In the genomic region with DNA sequence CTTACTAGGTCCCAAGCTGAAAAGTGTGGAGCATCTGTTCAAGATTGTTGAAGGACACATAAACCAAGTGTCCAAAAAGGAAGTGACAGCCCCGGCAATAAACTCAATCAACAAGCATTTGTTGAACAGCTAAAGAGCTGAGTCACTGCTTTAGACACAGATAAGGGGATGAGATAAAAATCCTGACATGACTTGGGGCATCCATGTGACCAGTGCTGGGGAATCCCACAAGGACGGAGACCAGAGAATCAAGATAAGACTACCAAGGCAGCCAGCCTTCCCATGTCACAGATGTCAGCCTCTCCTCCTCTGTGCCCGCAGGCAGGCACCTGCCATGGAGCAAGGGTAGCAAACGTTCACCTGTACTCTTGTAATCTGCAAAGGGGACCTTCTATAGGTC, we compare ENCODE assay signal across 1 cellular context.
A peak's percentile ranks its signal among the peaks of the same experiment; 100 is the strongest.
TF ChIP-seq lines count a peak whose summit lies in the region.

No MANE protein-coding gene starts in this region.

TF ChIP-seq in K562, 482 proteins besides CTCF, POLR2A, EP300 and RAD21 (continued from another document and continues in another):
- TF ChIP-seq ZBTB5 (IDR thresholded peaks at IDR 0.05) = no peak
- TF ChIP-seq TRIM24 (IDR thresholded peaks at IDR 0.05) = no peak; a peak in 1 of 4 replicates
- no peak for TF ChIP-seq ZNF57 (CRISPR knock-in tag; IDR thresholded peaks at IDR 0.05)
- TF ChIP-seq MAFF (IDR thresholded peaks at IDR 0.05; ENCODE audit: low read length) = peak; percentile 90; the same call in 1 of the 2 replicates
- no peak for TF ChIP-seq SRF (CRISPR knock-in tag; IDR thresholded peaks at IDR 0.05)
- TF ChIP-seq TEAD4 (IDR thresholded peaks at IDR 0.05; ENCODE audit: low read length) = no peak; the same call in 1 of the 2 replicates
- no peak for TF ChIP-seq TEAD4 (CRISPR knock-in tag; IDR thresholded peaks at IDR 0.05; ENCODE audit: borderline replicate concordance)
- TF ChIP-seq RBM15 (IDR thresholded peaks at IDR 0.05; ENCODE audit: insufficient read depth, low read length) = no peak
- no peak for TF ChIP-seq FOXM1 (IDR thresholded peaks at IDR 0.05; ENCODE audit: low read depth)
- TF ChIP-seq FOXM1 (CRISPR knock-in tag; IDR thresholded peaks at IDR 0.05; ENCODE audit: low read depth) = no peak
- no peak for TF ChIP-seq ELF4 (CRISPR knock-in tag; IDR thresholded peaks at IDR 0.05)
- TF ChIP-seq KLF6 (CRISPR knock-in tag; IDR thresholded peaks at IDR 0.05; ENCODE audit: borderline replicate concordance) = no peak
- peak; percentile 57; the same call in 1 of the 2 replicates for TF ChIP-seq MTA3 (IDR thresholded peaks at IDR 0.05; ENCODE audit: borderline replicate concordance)
- TF ChIP-seq GABPB1 (CRISPR knock-in tag; IDR thresholded peaks at IDR 0.05) = no peak
- TF ChIP-seq KAT2B (IDR thresholded peaks at IDR 0.05; ENCODE audit: low read depth, low read length) = no peak
- no peak for TF ChIP-seq EWSR1 (IDR thresholded peaks at IDR 0.05; ENCODE audit: borderline replicate concordance, low read depth, partially characterized antibody)
- peak; percentile 62; the same call in 1 of the 2 replicates for TF ChIP-seq DMBX1 (CRISPR knock-in tag; IDR thresholded peaks at IDR 0.05; ENCODE audit: borderline replicate concordance)
- no peak for TF ChIP-seq CREM (IDR thresholded peaks at IDR 0.05; ENCODE audit: low read depth)
- TF ChIP-seq NR2F6 (CRISPR knock-in tag; IDR thresholded peaks at IDR 0.05) = no peak
- TF ChIP-seq, protein P1, sequence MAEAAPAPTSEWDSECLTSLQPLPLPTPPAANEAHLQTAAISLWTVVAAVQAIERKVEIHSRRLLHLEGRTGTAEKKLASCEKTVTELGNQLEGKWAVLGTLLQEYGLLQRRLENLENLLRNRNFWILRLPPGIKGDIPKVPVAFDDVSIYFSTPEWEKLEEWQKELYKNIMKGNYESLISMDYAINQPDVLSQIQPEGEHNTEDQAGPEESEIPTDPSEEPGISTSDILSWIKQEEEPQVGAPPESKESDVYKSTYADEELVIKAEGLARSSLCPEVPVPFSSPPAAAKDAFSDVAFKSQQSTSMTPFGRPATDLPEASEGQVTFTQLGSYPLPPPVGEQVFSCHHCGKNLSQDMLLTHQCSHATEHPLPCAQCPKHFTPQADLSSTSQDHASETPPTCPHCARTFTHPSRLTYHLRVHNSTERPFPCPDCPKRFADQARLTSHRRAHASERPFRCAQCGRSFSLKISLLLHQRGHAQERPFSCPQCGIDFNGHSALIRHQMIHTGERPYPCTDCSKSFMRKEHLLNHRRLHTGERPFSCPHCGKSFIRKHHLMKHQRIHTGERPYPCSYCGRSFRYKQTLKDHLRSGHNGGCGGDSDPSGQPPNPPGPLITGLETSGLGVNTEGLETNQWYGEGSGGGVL (CRISPR knock-in tag; IDR thresholded peaks at IDR 0.05) = no peak
- peak; percentile 97 for TF ChIP-seq FOSL1 (tag; conservative IDR thresholded peaks at IDR 0.05)
- TF ChIP-seq AFF1 (IDR thresholded peaks at IDR 0.05; ENCODE audit: low read depth in 1 of 2, partially characterized antibody in 2 of 2) = peak in 1 of 2 experiments; percentile 23
- TF ChIP-seq ZNF3 (CRISPR knock-in tag; IDR thresholded peaks at IDR 0.05) = peak; percentile 100
- peak; percentile 97 for TF ChIP-seq MAFG (tag; conservative IDR thresholded peaks at IDR 0.05)
- TF ChIP-seq, protein P2, sequence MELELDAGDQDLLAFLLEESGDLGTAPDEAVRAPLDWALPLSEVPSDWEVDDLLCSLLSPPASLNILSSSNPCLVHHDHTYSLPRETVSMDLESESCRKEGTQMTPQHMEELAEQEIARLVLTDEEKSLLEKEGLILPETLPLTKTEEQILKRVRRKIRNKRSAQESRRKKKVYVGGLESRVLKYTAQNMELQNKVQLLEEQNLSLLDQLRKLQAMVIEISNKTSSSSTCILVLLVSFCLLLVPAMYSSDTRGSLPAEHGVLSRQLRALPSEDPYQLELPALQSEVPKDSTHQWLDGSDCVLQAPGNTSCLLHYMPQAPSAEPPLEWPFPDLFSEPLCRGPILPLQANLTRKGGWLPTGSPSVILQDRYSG (tag; conservative IDR thresholded peaks at IDR 0.05; ENCODE audit: low read depth) = no peak
- peak; percentile 85; the same call in 1 of the 2 replicates for TF ChIP-seq SMARCE1 (IDR thresholded peaks at IDR 0.05)
- TF ChIP-seq TARDBP (IDR thresholded peaks at IDR 0.05) = no peak
- TF ChIP-seq ZNF212 (CRISPR knock-in tag; IDR thresholded peaks at IDR 0.05) = no peak
- no peak for TF ChIP-seq ETV1 (tag; conservative IDR thresholded peaks at IDR 0.05; ENCODE audit: low read depth)
- TF ChIP-seq ZBTB26 (CRISPR knock-in tag; IDR thresholded peaks at IDR 0.05) = no peak
- no peak for TF ChIP-seq GTF2E2 (tag; IDR thresholded peaks at IDR 0.05)
- TF ChIP-seq, protein P3, sequence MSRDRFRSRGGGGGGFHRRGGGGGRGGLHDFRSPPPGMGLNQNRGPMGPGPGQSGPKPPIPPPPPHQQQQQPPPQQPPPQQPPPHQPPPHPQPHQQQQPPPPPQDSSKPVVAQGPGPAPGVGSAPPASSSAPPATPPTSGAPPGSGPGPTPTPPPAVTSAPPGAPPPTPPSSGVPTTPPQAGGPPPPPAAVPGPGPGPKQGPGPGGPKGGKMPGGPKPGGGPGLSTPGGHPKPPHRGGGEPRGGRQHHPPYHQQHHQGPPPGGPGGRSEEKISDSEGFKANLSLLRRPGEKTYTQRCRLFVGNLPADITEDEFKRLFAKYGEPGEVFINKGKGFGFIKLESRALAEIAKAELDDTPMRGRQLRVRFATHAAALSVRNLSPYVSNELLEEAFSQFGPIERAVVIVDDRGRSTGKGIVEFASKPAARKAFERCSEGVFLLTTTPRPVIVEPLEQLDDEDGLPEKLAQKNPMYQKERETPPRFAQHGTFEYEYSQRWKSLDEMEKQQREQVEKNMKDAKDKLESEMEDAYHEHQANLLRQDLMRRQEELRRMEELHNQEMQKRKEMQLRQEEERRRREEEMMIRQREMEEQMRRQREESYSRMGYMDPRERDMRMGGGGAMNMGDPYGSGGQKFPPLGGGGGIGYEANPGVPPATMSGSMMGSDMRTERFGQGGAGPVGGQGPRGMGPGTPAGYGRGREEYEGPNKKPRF (IDR thresholded peaks at IDR 0.05; ENCODE audit: low read depth, low read length) = no peak
- no peak for TF ChIP-seq CHD2 (IDR thresholded peaks at IDR 0.05; ENCODE audit: low read depth, low read length)
- TF ChIP-seq SRSF9 (IDR thresholded peaks at IDR 0.05; ENCODE audit: borderline replicate concordance, low read depth, low read length) = no peak
- TF ChIP-seq E2F6 (IDR thresholded peaks at IDR 0.05; ENCODE audit: borderline replicate concordance in 1 of 2, extremely low read depth in 1 of 2, insufficient read depth in 1 of 2, insufficient read length in 1 of 2, low read depth in 1 of 2, low read length in 1 of 2, poor library complexity in 1 of 2, severe bottlenecking in 1 of 2) = no peak
- TF ChIP-seq LARP7 (IDR thresholded peaks at IDR 0.05) = no peak
- TF ChIP-seq SRSF1 (IDR thresholded peaks at IDR 0.05; ENCODE audit: low read depth, low read length) = no peak
- no peak for TF ChIP-seq ZNF277 (CRISPR knock-in tag; IDR thresholded peaks at IDR 0.05; ENCODE audit: borderline replicate concordance)
- no peak for TF ChIP-seq CXXC5 (CRISPR knock-in tag; IDR thresholded peaks at IDR 0.05)
- TF ChIP-seq NELFE (IDR thresholded peaks at IDR 0.05; ENCODE audit: insufficient read depth, insufficient read length) = no peak
- TF ChIP-seq, protein P4, sequence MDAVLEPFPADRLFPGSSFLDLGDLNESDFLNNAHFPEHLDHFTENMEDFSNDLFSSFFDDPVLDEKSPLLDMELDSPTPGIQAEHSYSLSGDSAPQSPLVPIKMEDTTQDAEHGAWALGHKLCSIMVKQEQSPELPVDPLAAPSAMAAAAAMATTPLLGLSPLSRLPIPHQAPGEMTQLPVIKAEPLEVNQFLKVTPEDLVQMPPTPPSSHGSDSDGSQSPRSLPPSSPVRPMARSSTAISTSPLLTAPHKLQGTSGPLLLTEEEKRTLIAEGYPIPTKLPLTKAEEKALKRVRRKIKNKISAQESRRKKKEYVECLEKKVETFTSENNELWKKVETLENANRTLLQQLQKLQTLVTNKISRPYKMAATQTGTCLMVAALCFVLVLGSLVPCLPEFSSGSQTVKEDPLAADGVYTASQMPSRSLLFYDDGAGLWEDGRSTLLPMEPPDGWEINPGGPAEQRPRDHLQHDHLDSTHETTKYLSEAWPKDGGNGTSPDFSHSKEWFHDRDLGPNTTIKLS (IDR thresholded peaks at IDR 0.05; ENCODE audit: borderline replicate concordance, low read depth) = no peak
- TF ChIP-seq ZFX (CRISPR knock-in tag; IDR thresholded peaks at IDR 0.05) = no peak
- TF ChIP-seq HIVEP1 (CRISPR knock-in tag; IDR thresholded peaks at IDR 0.05) = peak; percentile 79; the same call in 1 of the 2 replicates
- TF ChIP-seq HMBOX1 (IDR thresholded peaks at IDR 0.05) = no peak
- no peak for TF ChIP-seq ZNF143 (CRISPR knock-in tag; IDR thresholded peaks at IDR 0.05)
- TF ChIP-seq SNIP1 (IDR thresholded peaks at IDR 0.05; ENCODE audit: low read depth) = no peak
- no peak for TF ChIP-seq IRF2 (CRISPR knock-in tag; IDR thresholded peaks at IDR 0.05)
- no peak for TF ChIP-seq PML (IDR thresholded peaks at IDR 0.05; ENCODE audit: low read length)
- TF ChIP-seq C11orf30 (IDR thresholded peaks at IDR 0.05; ENCODE audit: low read depth) = peak; percentile 90
- TF ChIP-seq ZNF707 (CRISPR knock-in tag; conservative IDR thresholded peaks at IDR 0.05) = no peak
- no peak for TF ChIP-seq MXI1 (IDR thresholded peaks at IDR 0.05; ENCODE audit: low read depth, low read length)
- peak; percentile 88; the same call in 1 of the 2 replicates for TF ChIP-seq CTBP1 (IDR thresholded peaks at IDR 0.05; ENCODE audit: borderline replicate concordance)
- TF ChIP-seq TEAD2 (tag; IDR thresholded peaks at IDR 0.05) = no peak
